In the genomic region with DNA sequence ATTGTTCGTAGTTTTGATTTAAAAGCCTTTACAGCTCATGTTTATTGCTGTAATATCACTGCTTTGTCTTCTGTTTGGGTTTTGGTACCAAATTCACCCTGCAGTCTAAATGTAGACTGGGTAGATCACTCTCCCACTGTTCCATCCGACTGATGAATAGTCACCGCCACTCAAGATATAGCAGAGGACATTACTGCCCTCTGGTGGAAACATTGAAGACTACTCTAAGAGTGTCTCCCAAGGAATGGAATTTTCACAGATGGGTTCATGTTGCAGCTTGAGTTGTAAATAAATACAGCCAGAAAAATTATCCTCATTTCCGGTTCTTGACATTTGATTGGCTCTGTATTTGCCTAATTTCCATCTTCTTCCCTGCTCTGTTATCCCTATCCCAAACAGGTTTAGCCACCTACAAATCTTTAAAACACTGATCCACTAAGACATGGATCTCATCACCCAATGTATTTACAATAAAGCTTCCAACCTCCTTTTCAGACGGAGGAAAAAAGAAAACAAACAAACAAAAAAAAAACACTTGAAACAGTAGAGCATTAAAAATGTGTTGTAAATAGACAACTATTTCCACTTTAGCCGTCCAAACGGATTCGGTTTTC, we compare ENCODE assay signal across 8 cellular contexts.
DNase-seq lines count a peak whose midpoint lies in the region; ATAC-seq and TF ChIP-seq lines count a peak whose summit lies in the region.

No MANE protein-coding gene starts in this region.

- no peak overlapping the region for H3K27ac ChIP-seq in body of pancreas

- H3K4me1 ChIP-seq in body of pancreas, result no peaks in the 10 kb centered on the region

- H3K9me3 Mint-ChIP-seq in immature natural killer cell, result peaks cover 0 to 4% (median 0%) of the 10 kb centered on the region in 6 donors
- H3K9me3 Mint-ChIP-seq in stimulated activated naive CD8-positive, alpha-beta T cell treated with anti-CD3 and anti-CD28 coated beads, Interleukin-15, amount 100 ng/mL, for 72 hours, result no peaks in the 10 kb centered on the region

- no peaks in the 10 kb centered on the region for H3K4me1 Mint-ChIP-seq in immature natural killer cell
- no peaks in the 10 kb centered on the region for H3K4me1 Mint-ChIP-seq in stimulated activated naive CD8-positive, alpha-beta T cell treated with anti-CD3 and anti-CD28 coated beads, Interleukin-15, amount 100 ng/mL, for 72 hours

- H3K9me3 ChIP-seq in body of pancreas, result no peaks in the 10 kb centered on the region

- H3K27ac Mint-ChIP-seq in immature natural killer cell, result no peak overlapping the region
- H3K27ac Mint-ChIP-seq in stimulated activated naive CD8-positive, alpha-beta T cell treated with anti-CD3 and anti-CD28 coated beads, Interleukin-15, amount 100 ng/mL, for 72 hours, result no peak overlapping the region

- peak; percentile 51 to 79 (median 75) for TF ChIP-seq CTCF in body of pancreas (IDR thresholded peaks at IDR 0.05)

- ATAC-seq in GM21390 (IDR thresholded peaks at IDR 0.05; ENCODE audit: unreplicated experiment), result peak; percentile 98
- peak; percentile 92 for ATAC-seq in HG03469 (IDR thresholded peaks at IDR 0.05; ENCODE audit: unreplicated experiment)
- ATAC-seq in body of pancreas, result peak; percentile 94
- peak; percentile 78 for ATAC-seq in stimulated activated naive CD8-positive, alpha-beta T cell treated with anti-CD3 and anti-CD28 coated beads, Interleukin-15, amount 100 ng/mL, for 72 hours

- no peaks in the 10 kb centered on the region for H3K36me3 ChIP-seq in body of pancreas (replicated peaks in 1 of 2; ENCODE audit: insufficient read depth in 1 of 2, low read depth in 2 of 2)

- no peak overlapping the region for H3K4me3 ChIP-seq in body of pancreas

- H3K27me3 ChIP-seq in body of pancreas, result no peaks in the 10 kb centered on the region

- 19 to 20% methylated on average over 8 of the region's 8 CpGs for WGBS in body of pancreas, 2 donors

- no peak for TF ChIP-seq POLR2A in body of pancreas (IDR thresholded peaks at IDR 0.05)

- intact Hi-C loops in body of pancreas (cut with DNase I), result no loop called here

- DNase-seq in SIG-M5 treated with dmso at 0.1 percent for 504 hours (lab: John Stamatoyannopoulos, UW; ENCODE audit: unreplicated experiment), result peak; percentile 69
- no peak for DNase-seq in SIG-M5 (lab: John Stamatoyannopoulos, UW)
- DNase-seq in NCI-H69 (lab: John Stamatoyannopoulos, UW), result peak; percentile 36
- DNase-seq in body of pancreas, result peak in 2 of 4 donors; percentile 15 to 40
- peak; percentile 6 to 26 (median 12) for DNase-seq in immature natural killer cell
- peak in 1 of 2 donors; percentile 24 for DNase-seq in stimulated activated naive CD8-positive, alpha-beta T cell treated with anti-CD3 and anti-CD28 coated beads, Interleukin-15, amount 100 ng/mL, for 72 hours

- H3K4me3 Mint-ChIP-seq in immature natural killer cell, result no peak overlapping the region
- H3K4me3 Mint-ChIP-seq in stimulated activated naive CD8-positive, alpha-beta T cell treated with anti-CD3 and anti-CD28 coated beads, Interleukin-15, amount 100 ng/mL, for 72 hours, result no peak overlapping the region

- no peaks in the 10 kb centered on the region for H3K36me3 Mint-ChIP-seq in immature natural killer cell

- H3K27me3 Mint-ChIP-seq in immature natural killer cell (ENCODE audit: low read depth in 3 of 3), result peaks cover 0 to 3% (median 1%) of the 10 kb centered on the region in 3 donors
- H3K27me3 Mint-ChIP-seq in stimulated activated naive CD8-positive, alpha-beta T cell treated with anti-CD3 and anti-CD28 coated beads, Interleukin-15, amount 100 ng/mL, for 72 hours, result no peaks in the 10 kb centered on the region
